ENCODE assay signal across 13 cellular contexts in the genomic region with DNA sequence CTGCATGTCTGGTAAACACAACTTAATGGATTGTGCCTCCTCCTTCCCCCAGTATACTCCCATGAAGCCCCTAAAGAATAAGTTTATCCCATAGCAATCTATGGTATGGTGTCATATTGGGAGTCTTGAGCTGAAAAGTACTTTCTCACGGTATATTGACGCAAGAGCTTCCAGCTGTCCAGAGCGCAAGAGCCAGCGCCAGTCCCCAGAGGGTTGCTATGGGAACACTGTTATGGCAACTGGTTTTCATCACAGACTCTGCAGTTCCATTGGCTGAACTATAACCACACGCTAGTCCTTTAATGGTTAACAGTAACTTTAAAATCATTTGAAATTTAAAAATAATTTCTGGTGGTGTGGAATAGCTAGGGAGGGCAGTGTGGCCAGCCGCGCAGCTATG. TPM values are rescaled to one million over a fixed set of nuclear protein-coding genes. Genes with fewer than 3 reads are reported as not detected.
DNase-seq lines count a peak whose midpoint lies in the region; ATAC-seq and TF ChIP-seq lines count a peak whose summit lies in the region.
"Had no signal": no experiment of that assay in that cellular context is flagged by ENCODE, and none has a peak within 500 bp of the region (broad histone marks: within the 10 kb centered on the region; RNA-seq: fewer than 3 reads in every experiment).

No MANE protein-coding gene starts in this region.

- H3K27me3 ChIP-seq in SK-N-SH (ENCODE audit: insufficient read depth) (no peaks in the 10 kb centered on the region), Karpas-422 (ENCODE audit: low read length) (no peaks in the 10 kb centered on the region)
- H3K27me3 ChIP-seq: cardiac muscle cell had no signal

- peaks cover 0 to 4% of the 10 kb centered on the region in 2 experiments; a peak in 2 of 4 replicates for H3K4me1 ChIP-seq in SK-N-SH (ENCODE audit: control insufficient read depth in 1 of 2, insufficient read depth in 2 of 2, low read depth in 1 of 2, low read length in 1 of 2)
- peaks cover 15% of the 10 kb centered on the region for H3K4me1 ChIP-seq in Karpas-422 (ENCODE audit: low read length)

- H3K9me3 ChIP-seq in SK-N-SH (no peaks in the 10 kb centered on the region), Karpas-422 (ENCODE audit: low read length) (no peaks in the 10 kb centered on the region)

- POLR2A ChIA-PET in SK-N-SH (lab: Yijun Ruan, JAX) = no interaction called here

- TF ChIP-seq CTCF in AG09309 (IDR thresholded peaks at IDR 0.05; ENCODE audit: control insufficient read depth, insufficient read depth, low read depth, low read length, missing control alignments) (no peak), SK-N-SH (IDR thresholded peaks at IDR 0.05) (no peak), fibroblast of villous mesenchyme (IDR thresholded peaks at IDR 0.05; ENCODE audit: insufficient read depth, low read depth, low read length) (no peak)

- H4K20me1 ChIP-seq in SK-N-SH (ENCODE audit: insufficient read depth) (no peaks in the 10 kb centered on the region), Karpas-422 (ENCODE audit: insufficient read depth, low read depth, low read length) (no peaks in the 10 kb centered on the region)

- H3K36me3 Mint-ChIP-seq in activated naive CD4-positive, alpha-beta T cell treated with anti-CD3 and anti-CD28 coated beads for 36 hours (ENCODE audit: low read depth) = peaks cover 51% of the 10 kb centered on the region

- no peak for ATAC-seq in HG03095 (IDR thresholded peaks at IDR 0.05; ENCODE audit: unreplicated experiment)

- H3K9me2 ChIP-seq in SK-N-SH (no peaks in the 10 kb centered on the region), Karpas-422 (replicated peaks; ENCODE audit: insufficient read depth, low read length) (no peaks in the 10 kb centered on the region)

- H3K27ac ChIP-seq in SK-N-SH (ENCODE audit: low read depth in 2 of 2, low read length in 1 of 2) = no peak overlapping the region
- H3K27ac ChIP-seq in Karpas-422 (ENCODE audit: low read length) = no peak overlapping the region
- H3K27ac ChIP-seq: cardiac muscle cell had no signal

- H3K36me3 ChIP-seq in SK-N-SH (replicated peaks in 1 of 2; ENCODE audit: control insufficient read depth in 1 of 2, insufficient read depth in 2 of 2, low read length in 1 of 2) = peaks cover 26 to 40% of the 10 kb centered on the region in 2 experiments
- no peaks in the 10 kb centered on the region for H3K36me3 ChIP-seq in Karpas-422 (ENCODE audit: insufficient read depth, low read length)

- no peak overlapping the region for H3K4me2 ChIP-seq in SK-N-SH
- no peak overlapping the region for H3K4me2 ChIP-seq in Karpas-422 (ENCODE audit: low read depth, low read length, poor library complexity, severe bottlenecking)

- no peak overlapping the region for H3K4me3 Mint-ChIP-seq in activated naive CD4-positive, alpha-beta T cell treated with anti-CD3 and anti-CD28 coated beads for 36 hours
- H3K4me3 Mint-ChIP-seq: CD4-positive, CD25-positive, alpha-beta regulatory T cell had no signal

- no peaks in the 10 kb centered on the region for H3K27me3 Mint-ChIP-seq in activated naive CD4-positive, alpha-beta T cell treated with anti-CD3 and anti-CD28 coated beads for 36 hours (ENCODE audit: low read depth)
- H3K27me3 Mint-ChIP-seq: CD4-positive, CD25-positive, alpha-beta regulatory T cell had no signal

- TF ChIP-seq RAD21 in SK-N-SH (IDR thresholded peaks at IDR 0.05; ENCODE audit: low read length) = no peak

- H3K9ac ChIP-seq in SK-N-SH (no peak overlapping the region), Karpas-422 (ENCODE audit: low read length) (no peak overlapping the region)

- no peaks in the 10 kb centered on the region for H3K4me1 Mint-ChIP-seq in activated naive CD4-positive, alpha-beta T cell treated with anti-CD3 and anti-CD28 coated beads for 36 hours (ENCODE audit: low read depth)

- intact Hi-C loops in activated naive CD4-positive, alpha-beta T cell treated with anti-CD3 and anti-CD28 coated beads for 36 hours (cut with micrococcal nuclease) = no loop called here

- no peak overlapping the region for H2AFZ ChIP-seq in SK-N-SH (ENCODE audit: low read depth)
- H2AFZ ChIP-seq in Karpas-422 (ENCODE audit: low read length) = no peak overlapping the region

- CTCF ChIA-PET in SK-N-SH (lab: Yijun Ruan, JAX) = interaction anchor here (0.5 to 1.8 kb wide), 4 partner anchors 20 to 261 kb away, joined by 3 to 8 read pairs (median 4); no protein-coding TSS in a partner anchor
- CTCF ChIA-PET in activated naive CD4-positive, alpha-beta T cell treated with anti-CD3 and anti-CD28 coated beads for 36 hours (lab: Charles Lee) = no interaction called here

- no peak overlapping the region for H3K27ac Mint-ChIP-seq in activated naive CD4-positive, alpha-beta T cell treated with anti-CD3 and anti-CD28 coated beads for 36 hours

- DNase-seq in AG09309 (ENCODE audit: low read depth) (peak; percentile 62), SK-N-SH (peak; percentile 62), fibroblast of villous mesenchyme (ENCODE audit: low read depth) (peak; percentile 95), non-pigmented ciliary epithelial cell (ENCODE audit: low read depth) (peak; percentile 43), Karpas-422 (no peak), NCI-H1694 treated with DMSO at 0.1 percent for 48 hours (lab: John Stamatoyannopoulos, UW) (no peak)
- DNase-seq in activated naive CD4-positive, alpha-beta T cell treated with anti-CD3 and anti-CD28 coated beads for 36 hours = no peak
- DNase-seq: activated CD8-positive, alpha-beta memory T cell treated with anti-CD3 and anti-CD28 coated beads for 24 hours; CD4-positive, CD25-positive, alpha-beta regulatory T cell; MM.1S; stimulated activated naive CD4-positive, alpha-beta T cell had no signal

- H3K79me2 ChIP-seq in SK-N-SH (ENCODE audit: insufficient read depth) (no peaks in the 10 kb centered on the region), Karpas-422 (ENCODE audit: low read length) (no peaks in the 10 kb centered on the region)

- peaks cover 11% of the 10 kb centered on the region for H3F3A ChIP-seq in SK-N-SH (replicated peaks; ENCODE audit: insufficient read depth)

- H3K9me3 Mint-ChIP-seq in activated naive CD4-positive, alpha-beta T cell treated with anti-CD3 and anti-CD28 coated beads for 36 hours = no peaks in the 10 kb centered on the region
- H3K9me3 Mint-ChIP-seq: CD4-positive, CD25-positive, alpha-beta regulatory T cell had no signal

- 91% methylated on average over 7 of the region's 7 CpGs for WGBS in SK-N-SH (ENCODE audit: low lambda C conversion rate)

- no peak for TF ChIP-seq EP300 in SK-N-SH (IDR thresholded peaks at IDR 0.05; ENCODE audit: borderline replicate concordance in 1 of 2, low read depth in 1 of 2, low read length in 1 of 2)

- H3K4me3 ChIP-seq in AG09309 (ENCODE audit: control insufficient read depth, low read depth, low read length) = no peak overlapping the region
- no peak overlapping the region for H3K4me3 ChIP-seq in SK-N-SH (ENCODE audit: low read depth in 2 of 2, low read length in 1 of 2)
- H3K4me3 ChIP-seq in fibroblast of villous mesenchyme (ENCODE audit: low read depth, low read length) = no peak overlapping the region
- H3K4me3 ChIP-seq in Karpas-422 (ENCODE audit: low read length) = no peak overlapping the region
- H3K4me3 ChIP-seq: cardiac muscle cell had no signal

TF ChIP-seq in SK-N-SH, 30 proteins besides CTCF, POLR2A, EP300 and RAD21:
- TF ChIP-seq RFX5 (IDR thresholded peaks at IDR 0.05; ENCODE audit: low read length) (peak; percentile 69; the same call in 1 of the 2 replicates), MXI1 (IDR thresholded peaks at IDR 0.05; ENCODE audit: low read depth, low read length) (peak; percentile 34; the same call in 1 of the 2 replicates)
- TF ChIP-seq, protein P1, sequence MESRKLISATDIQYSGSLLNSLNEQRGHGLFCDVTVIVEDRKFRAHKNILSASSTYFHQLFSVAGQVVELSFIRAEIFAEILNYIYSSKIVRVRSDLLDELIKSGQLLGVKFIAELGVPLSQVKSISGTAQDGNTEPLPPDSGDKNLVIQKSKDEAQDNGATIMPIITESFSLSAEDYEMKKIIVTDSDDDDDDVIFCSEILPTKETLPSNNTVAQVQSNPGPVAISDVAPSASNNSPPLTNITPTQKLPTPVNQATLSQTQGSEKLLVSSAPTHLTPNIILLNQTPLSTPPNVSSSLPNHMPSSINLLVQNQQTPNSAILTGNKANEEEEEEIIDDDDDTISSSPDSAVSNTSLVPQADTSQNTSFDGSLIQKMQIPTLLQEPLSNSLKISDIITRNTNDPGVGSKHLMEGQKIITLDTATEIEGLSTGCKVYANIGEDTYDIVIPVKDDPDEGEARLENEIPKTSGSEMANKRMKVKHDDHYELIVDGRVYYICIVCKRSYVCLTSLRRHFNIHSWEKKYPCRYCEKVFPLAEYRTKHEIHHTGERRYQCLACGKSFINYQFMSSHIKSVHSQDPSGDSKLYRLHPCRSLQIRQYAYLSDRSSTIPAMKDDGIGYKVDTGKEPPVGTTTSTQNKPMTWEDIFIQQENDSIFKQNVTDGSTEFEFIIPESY (IDR thresholded peaks at IDR 0.05; ENCODE audit: borderline replicate concordance, low read depth) = no peak
TF ChIP-seq in SK-N-SH: peak in this region for 2.

RNA-seq across cellular contexts. Expression of a gene that starts 46.9 kb away (rescaled TPM):
- 12.1 and 13.8 TPM in 2 replicates for polyA plus RNA-seq in SK-N-SH (2012; rRNA removed)
- polyA plus RNA-seq in SK-N-SH (2012; cell fraction: cytosol; rRNA removed) = 20.0 and 32.2 TPM in 2 replicates
- 4.4 and 6.7 TPM in 2 replicates for polyA plus RNA-seq in SK-N-SH (2012; cell fraction: nucleus; rRNA removed)
- total RNA-seq in fibroblast of villous mesenchyme = 31.6 and 37.1 TPM in 2 replicates
- total RNA-seq in activated naive CD4-positive, alpha-beta T cell treated with anti-CD3 and anti-CD28 coated beads for 36 hours = 10 to 100 TPM; 20.2 to 20.8 TPM
- 22.7 and 23.2 TPM in 2 replicates for total RNA-seq in Karpas-422 (2014; rRNA removed; shearing (Covaris generic); ENCODE audit: low replicate concordance)

Comparison
In these comparisons a context has a peak if more than half of its experiments do, and no peak if none do; other contexts are left out.
1. DNase-seq: peak in AG09309 (single experiment), SK-N-SH (single experiment), fibroblast of villous mesenchyme (single experiment) and non-pigmented ciliary epithelial cell (single experiment); none in activated naive CD4-positive, alpha-beta T cell treated with anti-CD3 and anti-CD28 coated beads for 36 hours (single experiment), Karpas-422 (single experiment) and NCI-H1694 treated with DMSO at 0.1 percent for 48 hours (single experiment).